In the genomic region with DNA sequence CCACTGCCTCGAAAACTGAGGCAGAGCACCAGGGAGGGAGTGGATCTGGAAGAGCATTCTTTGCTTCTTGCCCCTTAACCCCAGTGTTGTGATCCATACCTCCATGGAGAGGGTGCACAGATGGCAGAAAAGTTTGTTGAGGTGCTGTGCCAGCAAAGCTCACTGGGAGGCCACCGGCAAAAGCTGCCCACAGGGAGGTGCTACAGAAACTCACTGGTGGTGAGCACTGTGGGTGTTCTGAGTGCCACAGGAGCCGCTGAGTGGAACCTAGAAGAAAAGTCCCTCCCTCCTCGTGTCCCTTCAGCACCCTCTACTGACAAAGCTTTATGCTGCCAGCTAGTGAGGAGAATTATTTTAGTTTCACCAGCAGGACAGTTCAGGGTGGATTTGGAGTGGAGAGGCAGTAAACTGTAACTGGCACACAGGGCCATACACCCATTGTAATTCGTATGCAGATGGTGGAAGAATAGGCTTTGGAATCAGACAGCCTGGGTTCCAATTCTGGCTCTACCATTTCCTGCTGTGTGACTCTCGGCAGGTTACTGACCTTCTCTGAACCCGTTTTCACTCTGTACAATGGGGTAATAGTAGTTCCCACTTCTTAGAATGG, we compare ENCODE assay signal across 8 cellular contexts.
A peak's percentile ranks its signal among the peaks of the same experiment; 100 is the strongest.
DNase-seq lines count a peak whose midpoint lies in the region; ATAC-seq and TF ChIP-seq lines count a peak whose summit lies in the region.

No MANE protein-coding gene starts in this region.

- ATAC-seq in HG02884 (IDR thresholded peaks at IDR 0.05; ENCODE audit: unreplicated experiment) = peak; percentile 77
- peak; percentile 97 to 99 for ATAC-seq in naive thymus-derived CD8-positive, alpha-beta T cell

- CTCF ChIA-PET in AG04449 (lab: Yijun Ruan, JAX) = interaction anchor here (0.6 to 6.6 kb wide), 27 partner anchors 8 to 577 kb away, joined by 3 to 49 read pairs (median 4); a partner anchor contains a TSS
- CTCF ChIA-PET in activated CD4-positive, alpha-beta memory T cell treated with anti-CD3 and anti-CD28 coated beads for 36 hours (lab: Charles Lee) = interaction anchor here (0.6 to 9.6 kb wide), 35 partner anchors 9 to 288 kb away, joined by 3 to 133 read pairs (median 4); a partner anchor contains a TSS

- H3K36me3 ChIP-seq in thyroid gland = peaks cover 3 to 10% of the 10 kb centered on the region in 2 donors

- peaks cover 0 to 38% of the 10 kb centered on the region in 2 donors for H3K4me1 ChIP-seq in thyroid gland

- H3K9me3 Mint-ChIP-seq in activated CD4-positive, alpha-beta memory T cell treated with anti-CD3 and anti-CD28 coated beads for 36 hours = no peaks in the 10 kb centered on the region
- H3K9me3 Mint-ChIP-seq in naive thymus-derived CD8-positive, alpha-beta T cell = no peaks in the 10 kb centered on the region

- POLR2A ChIA-PET in AG04449 (lab: Yijun Ruan, JAX) = interaction anchor here (0.5 kb wide), 1 partner anchor 76 kb away, joined by 4 read pairs; no protein-coding TSS in a partner anchor
- POLR2A ChIA-PET in activated CD4-positive, alpha-beta memory T cell treated with anti-CD3 and anti-CD28 coated beads for 36 hours (lab: Charles Lee) = interaction anchor here (0.6 to 2.4 kb wide), 6 partner anchors 10 to 213 kb away, joined by 3 to 9 read pairs (median 5); no protein-coding TSS in a partner anchor
- POLR2A ChIA-PET in naive thymus-derived CD8-positive, alpha-beta T cell (lab: Charles Lee) = interaction anchor here (0.8 to 0.9 kb wide), 2 partner anchors 134 to 214 kb away, joined by 3 to 4 read pairs; no protein-coding TSS in a partner anchor

- no peak overlapping the region for H3K4me3 Mint-ChIP-seq in activated CD4-positive, alpha-beta memory T cell treated with anti-CD3 and anti-CD28 coated beads for 36 hours
- no peak overlapping the region for H3K4me3 Mint-ChIP-seq in naive thymus-derived CD8-positive, alpha-beta T cell

- no peak for DNase-seq in AG04449 (ENCODE audit: low read depth, low spot score)
- DNase-seq in GM13977 (ENCODE audit: low spot score) = peak; percentile 71
- DNase-seq in NCI-H446 (lab: John Stamatoyannopoulos, UW) = peak; percentile 48 to 73
- DNase-seq in activated CD4-positive, alpha-beta memory T cell treated with anti-CD3 and anti-CD28 coated beads for 36 hours = peak; percentile 79
- DNase-seq in epithelial cell of esophagus (ENCODE audit: low read depth) = peak; percentile 74
- DNase-seq in naive thymus-derived CD8-positive, alpha-beta T cell = peak in 9 of 10 donors; percentile 37 to 76 (median 50)
- peak; percentile 70 to 73 for DNase-seq in thyroid gland

- H3K27ac Mint-ChIP-seq in activated CD4-positive, alpha-beta memory T cell treated with anti-CD3 and anti-CD28 coated beads for 36 hours = no peak overlapping the region
- peak overlapping the region in 2 of 10 donors; percentile 38 to 43 for H3K27ac Mint-ChIP-seq in naive thymus-derived CD8-positive, alpha-beta T cell

- no peaks in the 10 kb centered on the region for H3K27me3 ChIP-seq in thyroid gland

- H3K36me3 Mint-ChIP-seq in activated CD4-positive, alpha-beta memory T cell treated with anti-CD3 and anti-CD28 coated beads for 36 hours = no peaks in the 10 kb centered on the region
- peaks cover 0 to 2% (median 0%) of the 10 kb centered on the region in 3 donors for H3K36me3 Mint-ChIP-seq in naive thymus-derived CD8-positive, alpha-beta T cell

- TF ChIP-seq CTCF in AG04449 (IDR thresholded peaks at IDR 0.05; ENCODE audit: insufficient read depth, low read length, missing control alignments) (peak; percentile 54), GM13977 (IDR thresholded peaks at IDR 0.05; ENCODE audit: extremely low read depth, insufficient read depth, missing control alignments) (peak; percentile 76), epithelial cell of esophagus (IDR thresholded peaks at IDR 0.05; ENCODE audit: insufficient read depth, low read depth, low read length, missing control alignments) (peak; percentile 78), thyroid gland (IDR thresholded peaks at IDR 0.05) (peak; percentile 43 to 96 (median 88))

- no peak for TF ChIP-seq POLR2A in thyroid gland (IDR thresholded peaks at IDR 0.05)

- H3K4me1 Mint-ChIP-seq in activated CD4-positive, alpha-beta memory T cell treated with anti-CD3 and anti-CD28 coated beads for 36 hours (ENCODE audit: low read depth) = peaks cover 11% of the 10 kb centered on the region
- peaks cover 0 to 45% (median under 1%) of the 10 kb centered on the region in 4 donors for H3K4me1 Mint-ChIP-seq in naive thymus-derived CD8-positive, alpha-beta T cell

- peak overlapping the region; percentile 16 to 61 (median 49) for H3K27ac ChIP-seq in thyroid gland

- H3K27me3 Mint-ChIP-seq in activated CD4-positive, alpha-beta memory T cell treated with anti-CD3 and anti-CD28 coated beads for 36 hours = no peaks in the 10 kb centered on the region
- no peaks in the 10 kb centered on the region for H3K27me3 Mint-ChIP-seq in naive thymus-derived CD8-positive, alpha-beta T cell

- no peaks in the 10 kb centered on the region for H3K9me3 ChIP-seq in thyroid gland

- intact Hi-C loops in activated CD4-positive, alpha-beta memory T cell treated with anti-CD3 and anti-CD28 coated beads for 36 hours (cut with micrococcal nuclease) = loop anchor here (1.0 to 2.0 kb wide), 2 partner anchors 134 to 214 kb away; no protein-coding TSS in a partner anchor
- intact Hi-C loops in thyroid gland (cut with DNase I) = loop anchor here (2.0 kb wide), 1 partner anchor 130 kb away; no protein-coding TSS in a partner anchor

- WGBS in thyroid gland, 2 donors = 43 to 53% methylated on average over 7 of the region's 7 CpGs

- in situ Hi-C loops in GM13977 (cut with MboI; ENCODE audit: low pct_unique_long_range_greater_than_20kb, low sequenced_read_pairs, unreplicated experiment) = loop anchor here (10.0 kb wide), 1 partner anchor 214 kb away; no protein-coding TSS in a partner anchor

- H3K4me3 ChIP-seq in AG04449 (ENCODE audit: low read depth, low read length) (no peak overlapping the region), epithelial cell of esophagus (ENCODE audit: low read length) (no peak overlapping the region), thyroid gland (replicated peaks in 1 of 3) (no peak overlapping the region)
